8 cellular contexts compared by ENCODE assay signal in the genomic region with DNA sequence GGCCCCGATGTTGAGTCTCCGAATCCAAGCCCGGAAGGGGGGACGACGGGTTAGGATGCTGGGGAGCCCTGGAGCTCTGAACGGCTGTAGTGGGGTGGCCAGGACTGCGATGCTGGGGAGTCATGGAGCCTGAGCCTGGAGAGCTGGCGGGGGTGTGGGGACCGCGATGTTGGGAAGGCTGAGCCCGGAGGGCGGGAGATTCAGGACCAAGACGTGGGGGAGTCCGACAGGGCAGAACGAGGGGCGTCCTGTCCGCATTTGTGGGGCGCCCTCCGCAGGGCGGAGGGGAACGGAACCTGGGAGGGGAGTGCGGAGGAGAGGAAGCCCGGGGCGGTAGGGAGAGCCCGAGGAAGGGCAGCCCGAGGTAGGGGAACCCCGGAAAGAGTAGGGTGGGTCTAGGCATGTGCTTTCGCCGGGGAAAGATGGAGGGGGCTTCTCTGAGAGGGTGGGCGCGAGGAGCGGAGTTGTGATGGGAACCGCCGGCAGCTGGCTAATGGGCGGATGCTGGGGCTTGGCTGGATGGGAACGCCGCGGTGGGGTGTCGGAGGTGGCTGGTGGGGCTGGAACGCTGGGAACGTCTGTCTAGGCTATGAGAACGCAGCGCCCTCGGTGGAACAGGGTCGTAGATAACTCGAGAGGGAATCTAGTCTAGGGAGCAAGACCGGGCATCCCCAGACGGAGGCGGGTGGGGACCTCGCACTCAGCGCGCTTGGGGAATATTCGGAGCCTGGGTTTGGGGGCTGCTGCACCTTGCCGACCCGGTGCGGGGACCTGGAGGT. TPM values are rescaled to one million over a fixed set of nuclear protein-coding genes. Genes with fewer than 3 reads are reported as not detected.
A peak's percentile ranks its signal among the peaks of the same experiment; 100 is the strongest.
DNase-seq lines count a peak whose midpoint lies in the region; ATAC-seq, FAIRE-seq and TF ChIP-seq lines count a peak whose summit lies in the region.

No MANE protein-coding gene starts in this region.

- ATAC-seq in GM19455 (IDR thresholded peaks at IDR 0.05; ENCODE audit: unreplicated experiment) (peak; percentile 48), HG03565 (IDR thresholded peaks at IDR 0.05; ENCODE audit: unreplicated experiment) (peak; percentile 28), left lung (peak; percentile 51)

- H3K36me3 ChIP-seq in left lung: peaks cover 0 to under 1% of the 10 kb centered on the region in 2 donors

- TF ChIP-seq CTCF in D721Med (IDR thresholded peaks at IDR 0.05; ENCODE audit: insufficient read depth, missing control alignments) (no peak), left lung (IDR thresholded peaks at IDR 0.05) (no peak)

- DNase-seq in D721Med (ENCODE audit: insufficient read length, low spot score) (peak; percentile 25), T-helper 2 cell (peak; percentile 16 to 50 (median 34)), left lung (peak; percentile 57 to 86), NCI-H2029 (lab: John Stamatoyannopoulos, UW) (no peak)
- DNase-seq in central memory CD4-positive, alpha-beta T cell: peak; percentile 49
- peak; percentile 35 to 41 for DNase-seq in stimulated activated CD4-positive, alpha-beta T cell treated with anti-CD3 and anti-CD28 coated beads, Interleukin-4, amount 100 ng/mL, for 4 hours

- H3K4me3 ChIP-seq in left lung: peak overlapping the region; percentile 60 to 81

- FAIRE-seq in D721Med (lab: Jason Lieb, UNC): no peak

- intact Hi-C loops in left lung (cut with DNase I): no loop called here

- no peaks in the 10 kb centered on the region for H3K9me3 ChIP-seq in left lung

- no peaks in the 10 kb centered on the region for H3K27me3 ChIP-seq in left lung

- H3K4me1 ChIP-seq in left lung: peaks cover 7 to 25% of the 10 kb centered on the region in 2 donors

- peak overlapping the region; percentile 58 to 86 for H3K27ac ChIP-seq in left lung

RNA-seq across cellular contexts. Expression of a gene that starts 0.7 kb away (rescaled TPM):
- total RNA-seq in left lung: 10 to 100 TPM in 1 of 2 donors, 1 to 10 TPM in 1; 9.3 to 15.6 TPM

RNA-seq across cellular contexts. Expression of a gene that starts 57.5 kb away (rescaled TPM):
- total RNA-seq in left lung: 10 to 100 TPM; 14.6 to 24.7 TPM
